ENCODE assay signal across 33 cellular contexts in genomic region chr18:57422313-57422872, GRCh38. TPM values are rescaled to one million over a fixed set of nuclear protein-coding genes. Genes with fewer than 3 reads are reported as not detected.
DNase-seq lines count a peak whose midpoint lies in the region; ATAC-seq, FAIRE-seq and TF ChIP-seq lines count a peak whose summit lies in the region.
"Had no signal": no experiment of that assay in that cellular context is flagged by ENCODE, and none has a peak within 500 bp of the region (broad histone marks: within the 10 kb centered on the region; RNA-seq: fewer than 3 reads in every experiment).

No MANE protein-coding gene starts in this region.

- H3K4me3 Mint-ChIP-seq in WTC11: no peak overlapping the region
- H3K4me3 Mint-ChIP-seq: activated CD8-positive, alpha-beta T cell treated with anti-CD3 and anti-CD28 coated beads for 36 hours; CD4-positive, alpha-beta memory T cell; nephron; T-helper 17 cell had no signal

- no peak for FAIRE-seq in HTR-8/SVneo (lab: Jason Lieb, UNC)
- FAIRE-seq: bronchial epithelial cell, colon, GM19239, K562, RCC 7860 had no signal

- CTCF ChIA-PET in WTC11 (lab: Charles Lee): interaction anchor here (0.6 kb wide), 1 partner anchor 307 kb away, joined by 3 read pairs; no protein-coding TSS in a partner anchor

- H3K27ac Mint-ChIP-seq in WTC11: no peak overlapping the region
- H3K27ac Mint-ChIP-seq: activated CD8-positive, alpha-beta T cell treated with anti-CD3 and anti-CD28 coated beads for 36 hours; activated naive CD4-positive, alpha-beta T cell treated with anti-CD3 and anti-CD28 coated beads, Interleukin-2, amount 50 U/mL, for 72 hours; CD4-positive, alpha-beta memory T cell; nephron; T-helper 17 cell had no signal

- no peak overlapping the region for H3K27ac ChIP-seq in coronary artery
- H3K27ac ChIP-seq: epithelial cell of prostate, SJSA1, stomach, tibial artery had no signal

- DNase-seq in COLO668 (lab: John Stamatoyannopoulos, UW; ENCODE audit: unreplicated experiment): peak; percentile 53
- DNase-seq in NCI-H1092 (lab: John Stamatoyannopoulos, UW): peak; percentile 30
- peak; percentile 82 for DNase-seq in NCI-H69 (lab: John Stamatoyannopoulos, UW)
- no peak for DNase-seq in WTC11 (ENCODE audit: low spot score)
- no peak for DNase-seq in UCSD-AML1 (lab: John Stamatoyannopoulos, UW; ENCODE audit: unreplicated experiment)
- DNase-seq in coronary artery (ENCODE audit: low spot score): no peak
- no peak for DNase-seq in HTR-8/SVneo (ENCODE audit: insufficient read length, low spot score)
- no peak for DNase-seq in RPMI8226
- DNase-seq: activated CD8-positive, alpha-beta T cell treated with anti-CD3 and anti-CD28 coated beads for 36 hours; anterior cingulate cortex; CD4-positive, alpha-beta memory T cell; DMS 273 treated with DMSO at 0.1 percent for 48 hours; effector CD8-positive, alpha-beta T cell; head of caudate nucleus; NCI-H1694; NCI-H2227 treated with DMSO at 0.1 percent for 48 hours; retina; stimulated activated CD4-positive, alpha-beta T cell treated with anti-CD3 and anti-CD28 coated beads, Interleukin-1b, Interleukin-23, amount 100 ng/mL, for 48 hours; stimulated activated CD8-positive, alpha-beta memory T cell treated with anti-CD3 and anti-CD28 coated beads, Interleukin-4, amount 100 ng/mL, for 48 hours; stomach; T-helper 17 cell; tibial artery had no signal

- H3K27me3 Mint-ChIP-seq in WTC11 (ENCODE audit: low read depth): peaks cover 36% of the 10 kb centered on the region

- H3K36me3 Mint-ChIP-seq in WTC11: no peaks in the 10 kb centered on the region
- H3K36me3 Mint-ChIP-seq: CD4-positive, alpha-beta memory T cell had no signal

- H3K4me3 ChIP-seq in coronary artery: no peak overlapping the region
- H3K4me3 ChIP-seq: K562, lung, SJSA1, smooth muscle cell, stomach, tibial artery had no signal

- TF ChIP-seq CTCF in WTC11 (IDR thresholded peaks at IDR 0.05) (no peak), coronary artery (IDR thresholded peaks at IDR 0.05) (no peak)

- no peaks in the 10 kb centered on the region for H3K9me3 Mint-ChIP-seq in WTC11

- ATAC-seq in WTC11: no peak
- ATAC-seq: activated CD8-positive, alpha-beta T cell treated with anti-CD3 and anti-CD28 coated beads for 36 hours; activated naive CD4-positive, alpha-beta T cell treated with anti-CD3 and anti-CD28 coated beads, Interleukin-2, amount 50 U/mL, for 72 hours; K562; T-helper 17 cell had no signal

- POLR2A ChIA-PET in WTC11 (lab: Charles Lee): no interaction called here

- H3K4me1 Mint-ChIP-seq in WTC11: peaks cover 3% of the 10 kb centered on the region; the same call in 1 of the 2 replicates
- H3K4me1 Mint-ChIP-seq: CD4-positive, alpha-beta memory T cell; nephron; T-helper 17 cell had no signal

TF ChIP-seq in WTC11, 78 proteins besides CTCF, POLR2A, EP300 and RAD21:
- TF ChIP-seq GABPB1 (CRISPR knock-in tag; IDR thresholded peaks at IDR 0.05) (peak; percentile 37; the same call in 1 of the 2 replicates), GTF2I (CRISPR knock-in tag; conservative IDR thresholded peaks at IDR 0.05) (no peak)

RNA-seq across cellular contexts. Expression of gene ONECUT2, which starts 12.8 kb away (rescaled TPM):
- total RNA-seq in WTC11 (2021): 0.87 to 1.9 TPM (median 1.6 TPM) in 3 replicates
- total RNA-seq: activated CD8-positive, alpha-beta T cell treated with anti-CD3 and anti-CD28 coated beads for 36 hours; CD4-positive, alpha-beta memory T cell; T-helper 17 cell had no signal

Comparison
In these comparisons a context has a peak if more than half of its experiments do, and no peak if none do; other contexts are left out.
1. DNase-seq: peak in COLO668 (single experiment), NCI-H1092 (single experiment) and NCI-H69 (single experiment); none in WTC11 (single experiment), UCSD-AML1 (single experiment), coronary artery (single experiment), HTR-8/SVneo (single experiment) and RPMI8226 (single experiment).